Comparison of ENCODE assay signal across 1 cellular context in genomic region chr9:92468206-92468605, GRCh38.
TF ChIP-seq lines count a peak whose summit lies in the region.

No MANE protein-coding gene starts in this region.

TF ChIP-seq in K562, 482 proteins besides CTCF, POLR2A, EP300 and RAD21:
- TF ChIP-seq KDM1A (IDR thresholded peaks at IDR 0.05) (peak; percentile 17 to 30; a peak in 1 of 4 replicates), DNMT1 (IDR thresholded peaks at IDR 0.05) (no peak)
